In genomic region chr14:39432619-39433451, GRCh38 we compare ENCODE assay signal across 8 cellular contexts. TPM values are rescaled to one million over a fixed set of nuclear protein-coding genes. Genes with fewer than 3 reads are reported as not detected.
A peak's percentile ranks its signal among the peaks of the same experiment; 100 is the strongest.
DNase-seq lines count a peak whose midpoint lies in the region; ATAC-seq and TF ChIP-seq lines count a peak whose summit lies in the region.

No MANE protein-coding gene starts in this region.

- no peaks in the 10 kb centered on the region for H3K9me3 Mint-ChIP-seq in activated CD8-positive, alpha-beta T cell treated with anti-CD3 and anti-CD28 coated beads for 36 hours
- H3K9me3 Mint-ChIP-seq in effector memory CD8-positive, alpha-beta T cell: no peaks in the 10 kb centered on the region
- H3K9me3 Mint-ChIP-seq in memory B cell: no peaks in the 10 kb centered on the region

- intact Hi-C loops in activated CD8-positive, alpha-beta T cell treated with anti-CD3 and anti-CD28 coated beads for 36 hours (cut with micrococcal nuclease): loop anchor here (5.0 kb wide), 2 partner anchors 166 to 321 kb away; partner anchors contain the start of gene GEMIN2

- ATAC-seq in GM19372 (IDR thresholded peaks at IDR 0.05; ENCODE audit: low read depth, unreplicated experiment): peak; percentile 62
- ATAC-seq in HG03469 (IDR thresholded peaks at IDR 0.05; ENCODE audit: unreplicated experiment): peak; percentile 38
- peak; percentile 71 for ATAC-seq in activated CD8-positive, alpha-beta T cell treated with anti-CD3 and anti-CD28 coated beads for 36 hours
- ATAC-seq in effector memory CD8-positive, alpha-beta T cell (replicated peaks): peak; percentile 51
- ATAC-seq in memory B cell (ENCODE audit: low read depth): peak; percentile 52

- POLR2A ChIA-PET in activated CD8-positive, alpha-beta T cell treated with anti-CD3 and anti-CD28 coated beads for 36 hours (lab: Charles Lee): interaction anchor here (0.6 to 2.2 kb wide), 17 partner anchors 8 to 335 kb away, joined by 3 to 11 read pairs (median 5); partner anchors contain the start of gene PNN

- CTCF ChIA-PET in activated CD8-positive, alpha-beta T cell treated with anti-CD3 and anti-CD28 coated beads for 36 hours (lab: Charles Lee): interaction anchor here (0.6 to 2.7 kb wide), 7 partner anchors 9 to 608 kb away, joined by 3 to 11 read pairs (median 3); no protein-coding TSS in a partner anchor

- H3K36me3 Mint-ChIP-seq in activated CD8-positive, alpha-beta T cell treated with anti-CD3 and anti-CD28 coated beads for 36 hours (ENCODE audit: low read depth): peaks cover 5% of the 10 kb centered on the region
- H3K36me3 Mint-ChIP-seq in effector memory CD8-positive, alpha-beta T cell (ENCODE audit: insufficient read depth): peaks cover 33% of the 10 kb centered on the region
- H3K36me3 Mint-ChIP-seq in memory B cell: no peaks in the 10 kb centered on the region

- peaks cover 28% of the 10 kb centered on the region for H3K4me1 Mint-ChIP-seq in activated CD8-positive, alpha-beta T cell treated with anti-CD3 and anti-CD28 coated beads for 36 hours (ENCODE audit: low read depth)
- H3K4me1 Mint-ChIP-seq in effector memory CD8-positive, alpha-beta T cell (ENCODE audit: low read depth in 2 of 2): peaks cover 26 to 39% of the 10 kb centered on the region in 2 donors
- H3K4me1 Mint-ChIP-seq in memory B cell: peaks cover 32% of the 10 kb centered on the region

- H3K27me3 Mint-ChIP-seq in activated CD8-positive, alpha-beta T cell treated with anti-CD3 and anti-CD28 coated beads for 36 hours: no peaks in the 10 kb centered on the region
- H3K27me3 Mint-ChIP-seq in effector memory CD8-positive, alpha-beta T cell: no peaks in the 10 kb centered on the region
- no peaks in the 10 kb centered on the region for H3K27me3 Mint-ChIP-seq in memory B cell

- H3K27ac Mint-ChIP-seq in activated CD8-positive, alpha-beta T cell treated with anti-CD3 and anti-CD28 coated beads for 36 hours: peak overlapping the region; percentile 100
- H3K27ac Mint-ChIP-seq in effector memory CD8-positive, alpha-beta T cell: peak overlapping the region; percentile 100
- H3K27ac Mint-ChIP-seq in memory B cell: peak overlapping the region; percentile 100

- no peak for TF ChIP-seq CTCF in activated CD8-positive, alpha-beta T cell treated with anti-CD3 and anti-CD28 coated beads for 36 hours (IDR thresholded peaks at IDR 0.05)

- DNase-seq in CMK (ENCODE audit: low read depth) (peak; percentile 18), NCI-H510A treated with DMSO at 0.1 percent for 48 hours (lab: John Stamatoyannopoulos, UW) (peak; percentile 89), memory B cell (ENCODE audit: low spot score in 2 of 2) (peak; percentile 69 to 74)
- peak; percentile 77 for DNase-seq in activated CD8-positive, alpha-beta T cell treated with anti-CD3 and anti-CD28 coated beads for 36 hours
- peak in 2 of 3 experiments; percentile 69 to 72 for DNase-seq in effector memory CD8-positive, alpha-beta T cell
- DNase-seq in stimulated activated CD8-positive, alpha-beta memory T cell treated with anti-CD3 and anti-CD28 coated beads, Interleukin-15, amount 100 ng/mL, for 4 hours (ENCODE audit: low read depth in 2 of 2): peak; percentile 46 to 52

- peak overlapping the region; percentile 98 for H3K4me3 Mint-ChIP-seq in activated CD8-positive, alpha-beta T cell treated with anti-CD3 and anti-CD28 coated beads for 36 hours
- peak overlapping the region; percentile 95 to 100 for H3K4me3 Mint-ChIP-seq in effector memory CD8-positive, alpha-beta T cell
- peak overlapping the region; percentile 97 for H3K4me3 Mint-ChIP-seq in memory B cell

RNA-seq across cellular contexts. Expression of gene FBXO33, which starts 0.6 kb away (rescaled TPM):
- total RNA-seq in activated CD8-positive, alpha-beta T cell treated with anti-CD3 and anti-CD28 coated beads for 36 hours: 10 to 100 TPM; 16.8 to 18.6 TPM

Comparison
In these comparisons a context has a peak if more than half of its experiments do, and no peak if none do; other contexts are left out.
1. Peak in every context shown above with its lines: DNase-seq and ATAC-seq.
2. DNase-seq: peak in every context shown above with its lines; median percentile 89 in NCI-H510A treated with DMSO at 0.1 percent for 48 hours; 77 in activated CD8-positive, alpha-beta T cell treated with anti-CD3 and anti-CD28 coated beads for 36 hours; 72 in memory B cell; 70 in effector memory CD8-positive, alpha-beta T cell; 49 in stimulated activated CD8-positive, alpha-beta memory T cell treated with anti-CD3 and anti-CD28 coated beads, Interleukin-15, amount 100 ng/mL, for 4 hours; 18 in CMK.